ENCODE assay signal across 1 cellular context in the genomic region with DNA sequence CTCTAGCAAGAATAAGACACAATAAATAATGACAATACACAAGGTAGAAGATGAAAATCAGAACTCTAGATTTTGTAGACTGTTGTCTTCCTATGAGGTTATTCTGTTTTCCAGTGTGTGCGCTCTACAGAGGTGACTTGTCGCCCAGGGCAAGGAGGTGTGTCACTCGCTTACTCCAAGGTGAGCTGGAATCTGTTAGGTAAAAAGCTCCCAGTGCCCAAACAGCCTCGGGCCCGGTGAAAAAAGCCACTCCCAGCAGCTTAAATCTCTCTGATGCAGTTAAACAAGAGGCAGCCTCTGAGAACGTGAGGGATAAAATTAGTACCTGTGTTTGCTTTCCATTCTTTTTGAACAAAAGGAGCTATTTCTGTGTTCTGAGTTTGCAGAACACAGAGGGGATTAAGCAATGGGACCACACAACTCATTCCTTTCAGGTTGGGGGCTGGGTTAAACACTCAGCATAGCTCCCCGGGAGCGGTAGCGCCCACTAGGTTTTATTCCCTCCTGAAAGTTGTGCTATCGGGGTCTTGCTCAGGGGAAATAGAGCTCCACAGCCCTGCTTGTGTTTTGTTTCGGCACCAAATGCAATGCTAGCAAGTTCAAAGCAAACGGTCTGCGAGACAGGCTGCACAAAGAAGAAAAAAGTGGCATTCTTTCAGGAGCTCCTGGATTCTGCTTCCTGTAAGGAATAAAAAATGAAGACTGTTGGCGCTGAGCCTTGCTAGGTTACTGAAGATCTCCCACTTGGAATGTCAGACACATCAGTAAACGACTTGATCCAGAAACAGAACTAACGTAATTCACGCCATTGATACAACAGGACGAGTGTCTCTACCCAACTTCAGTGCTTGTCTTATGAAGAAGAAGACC.
TF ChIP-seq lines count a peak whose summit lies in the region.

No MANE protein-coding gene starts in this region.

TF ChIP-seq in HepG2, 621 proteins besides CTCF, POLR2A, EP300 and RAD21 (continued from another document):
- TF ChIP-seq TFDP2 (CRISPR knock-in tag; IDR thresholded peaks at IDR 0.05) (no peak), PHB2 (IDR thresholded peaks at IDR 0.05; ENCODE audit: partially characterized antibody) (no peak), ZNF792 (CRISPR knock-in tag; IDR thresholded peaks at IDR 0.05) (peak; percentile 43; the same call in 1 of the 2 replicates), YEATS2 (CRISPR knock-in tag; IDR thresholded peaks at IDR 0.05; ENCODE audit: borderline replicate concordance) (no peak; the same call in 1 of the 2 replicates), TAF1 (CRISPR knock-in tag; IDR thresholded peaks at IDR 0.05) (no peak), SCMH1 (CRISPR knock-in tag; IDR thresholded peaks at IDR 0.05; ENCODE audit: borderline replicate concordance) (no peak), HNRNPUL1 (IDR thresholded peaks at IDR 0.05; ENCODE audit: low read depth, low read length) (no peak), PAXIP1 (CRISPR knock-in tag; conservative IDR thresholded peaks at IDR 0.05) (0 out of 2 replicates have a peak, but pooled peaks have one; percentile 18), SYNCRIP (IDR thresholded peaks at IDR 0.05; ENCODE audit: insufficient read depth, low read depth, low read length) (no peak), ZNF292 (CRISPR knock-in tag; IDR thresholded peaks at IDR 0.05; ENCODE audit: borderline replicate concordance, low read depth) (no peak), MTERF4 (CRISPR knock-in tag; IDR thresholded peaks at IDR 0.05) (peak; percentile 77; the same call in 1 of the 2 replicates), JUN (CRISPR knock-in tag; IDR thresholded peaks at IDR 0.05) (no peak), ZMAT3 (CRISPR knock-in tag; conservative IDR thresholded peaks at IDR 0.05) (no peak), ZNF232 (CRISPR knock-in tag; IDR thresholded peaks at IDR 0.05; ENCODE audit: borderline replicate concordance) (no peak), KAT7 (CRISPR knock-in tag; IDR thresholded peaks at IDR 0.05; ENCODE audit: borderline replicate concordance) (no peak), ZNF652 (CRISPR knock-in tag; IDR thresholded peaks at IDR 0.05; ENCODE audit: borderline replicate concordance, low read depth) (no peak), FOXP1 (IDR thresholded peaks at IDR 0.05) (no peak), FOXP1 (CRISPR knock-in tag; IDR thresholded peaks at IDR 0.05) (peak; percentile 44; the same call in 1 of the 2 replicates), GFI1 (CRISPR knock-in tag; IDR thresholded peaks at IDR 0.05; ENCODE audit: borderline replicate concordance) (no peak), REXO4 (CRISPR knock-in tag; IDR thresholded peaks at IDR 0.05; ENCODE audit: borderline replicate concordance) (no peak), KLF13 (CRISPR knock-in tag; IDR thresholded peaks at IDR 0.05) (no peak), KMT2B (CRISPR knock-in tag; IDR thresholded peaks at IDR 0.05) (peak; percentile 17; the same call in 1 of the 2 replicates), ZBTB7B (CRISPR knock-in tag; IDR thresholded peaks at IDR 0.05) (peak; percentile 89; the same call in 1 of the 2 replicates), ZNF572 (CRISPR knock-in tag; IDR thresholded peaks at IDR 0.05) (no peak), NBN (conservative IDR thresholded peaks at IDR 0.05) (no peak), ZNF34 (CRISPR knock-in tag; IDR thresholded peaks at IDR 0.05; ENCODE audit: borderline replicate concordance) (no peak), HOMEZ (CRISPR knock-in tag; IDR thresholded peaks at IDR 0.05; ENCODE audit: low read depth) (no peak), ZSCAN9 (CRISPR knock-in tag; IDR thresholded peaks at IDR 0.05; ENCODE audit: borderline replicate concordance) (no peak), NFE2L2 (IDR thresholded peaks at IDR 0.05; ENCODE audit: low read length) (no peak), ETV5 (CRISPR knock-in tag; IDR thresholded peaks at IDR 0.05; ENCODE audit: borderline replicate concordance) (no peak; the same call in 1 of the 2 replicates)
- TF ChIP-seq, protein P1, sequence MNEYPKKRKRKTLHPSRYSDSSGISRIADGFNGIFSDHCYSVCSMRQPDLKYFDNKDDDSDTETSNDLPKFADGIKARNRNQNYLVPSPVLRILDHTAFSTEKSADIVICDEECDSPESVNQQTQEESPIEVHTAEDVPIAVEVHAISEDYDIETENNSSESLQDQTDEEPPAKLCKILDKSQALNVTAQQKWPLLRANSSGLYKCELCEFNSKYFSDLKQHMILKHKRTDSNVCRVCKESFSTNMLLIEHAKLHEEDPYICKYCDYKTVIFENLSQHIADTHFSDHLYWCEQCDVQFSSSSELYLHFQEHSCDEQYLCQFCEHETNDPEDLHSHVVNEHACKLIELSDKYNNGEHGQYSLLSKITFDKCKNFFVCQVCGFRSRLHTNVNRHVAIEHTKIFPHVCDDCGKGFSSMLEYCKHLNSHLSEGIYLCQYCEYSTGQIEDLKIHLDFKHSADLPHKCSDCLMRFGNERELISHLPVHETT (CRISPR knock-in tag; conservative IDR thresholded peaks at IDR 0.05), result peak; percentile 47; the same call in 1 of the 2 replicates
- TF ChIP-seq, protein P2, sequence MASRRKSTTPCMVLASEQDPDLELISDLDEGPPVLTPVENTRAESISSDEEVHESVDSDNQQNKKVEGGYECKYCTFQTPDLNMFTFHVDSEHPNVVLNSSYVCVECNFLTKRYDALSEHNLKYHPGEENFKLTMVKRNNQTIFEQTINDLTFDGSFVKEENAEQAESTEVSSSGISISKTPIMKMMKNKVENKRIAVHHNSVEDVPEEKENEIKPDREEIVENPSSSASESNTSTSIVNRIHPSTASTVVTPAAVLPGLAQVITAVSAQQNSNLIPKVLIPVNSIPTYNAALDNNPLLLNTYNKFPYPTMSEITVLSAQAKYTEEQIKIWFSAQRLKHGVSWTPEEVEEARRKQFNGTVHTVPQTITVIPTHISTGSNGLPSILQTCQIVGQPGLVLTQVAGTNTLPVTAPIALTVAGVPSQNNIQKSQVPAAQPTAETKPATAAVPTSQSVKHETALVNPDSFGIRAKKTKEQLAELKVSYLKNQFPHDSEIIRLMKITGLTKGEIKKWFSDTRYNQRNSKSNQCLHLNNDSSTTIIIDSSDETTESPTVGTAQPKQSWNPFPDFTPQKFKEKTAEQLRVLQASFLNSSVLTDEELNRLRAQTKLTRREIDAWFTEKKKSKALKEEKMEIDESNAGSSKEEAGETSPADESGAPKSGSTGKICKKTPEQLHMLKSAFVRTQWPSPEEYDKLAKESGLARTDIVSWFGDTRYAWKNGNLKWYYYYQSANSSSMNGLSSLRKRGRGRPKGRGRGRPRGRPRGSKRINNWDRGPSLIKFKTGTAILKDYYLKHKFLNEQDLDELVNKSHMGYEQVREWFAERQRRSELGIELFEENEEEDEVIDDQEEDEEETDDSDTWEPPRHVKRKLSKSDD (CRISPR knock-in tag; IDR thresholded peaks at IDR 0.05; ENCODE audit: low read depth), result no peak
- TF ChIP-seq, protein P3, sequence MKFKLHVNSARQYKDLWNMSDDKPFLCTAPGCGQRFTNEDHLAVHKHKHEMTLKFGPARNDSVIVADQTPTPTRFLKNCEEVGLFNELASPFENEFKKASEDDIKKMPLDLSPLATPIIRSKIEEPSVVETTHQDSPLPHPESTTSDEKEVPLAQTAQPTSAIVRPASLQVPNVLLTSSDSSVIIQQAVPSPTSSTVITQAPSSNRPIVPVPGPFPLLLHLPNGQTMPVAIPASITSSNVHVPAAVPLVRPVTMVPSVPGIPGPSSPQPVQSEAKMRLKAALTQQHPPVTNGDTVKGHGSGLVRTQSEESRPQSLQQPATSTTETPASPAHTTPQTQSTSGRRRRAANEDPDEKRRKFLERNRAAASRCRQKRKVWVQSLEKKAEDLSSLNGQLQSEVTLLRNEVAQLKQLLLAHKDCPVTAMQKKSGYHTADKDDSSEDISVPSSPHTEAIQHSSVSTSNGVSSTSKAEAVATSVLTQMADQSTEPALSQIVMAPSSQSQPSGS (CRISPR knock-in tag; IDR thresholded peaks at IDR 0.05), result peak; percentile 49
- TF ChIP-seq, protein P4, sequence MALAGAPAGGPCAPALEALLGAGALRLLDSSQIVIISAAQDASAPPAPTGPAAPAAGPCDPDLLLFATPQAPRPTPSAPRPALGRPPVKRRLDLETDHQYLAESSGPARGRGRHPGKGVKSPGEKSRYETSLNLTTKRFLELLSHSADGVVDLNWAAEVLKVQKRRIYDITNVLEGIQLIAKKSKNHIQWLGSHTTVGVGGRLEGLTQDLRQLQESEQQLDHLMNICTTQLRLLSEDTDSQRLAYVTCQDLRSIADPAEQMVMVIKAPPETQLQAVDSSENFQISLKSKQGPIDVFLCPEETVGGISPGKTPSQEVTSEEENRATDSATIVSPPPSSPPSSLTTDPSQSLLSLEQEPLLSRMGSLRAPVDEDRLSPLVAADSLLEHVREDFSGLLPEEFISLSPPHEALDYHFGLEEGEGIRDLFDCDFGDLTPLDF (CRISPR knock-in tag; IDR thresholded peaks at IDR 0.05), result 0 out of 2 replicates have a peak, but pooled peaks have one; percentile 26
- TF ChIP-seq, protein P5, sequence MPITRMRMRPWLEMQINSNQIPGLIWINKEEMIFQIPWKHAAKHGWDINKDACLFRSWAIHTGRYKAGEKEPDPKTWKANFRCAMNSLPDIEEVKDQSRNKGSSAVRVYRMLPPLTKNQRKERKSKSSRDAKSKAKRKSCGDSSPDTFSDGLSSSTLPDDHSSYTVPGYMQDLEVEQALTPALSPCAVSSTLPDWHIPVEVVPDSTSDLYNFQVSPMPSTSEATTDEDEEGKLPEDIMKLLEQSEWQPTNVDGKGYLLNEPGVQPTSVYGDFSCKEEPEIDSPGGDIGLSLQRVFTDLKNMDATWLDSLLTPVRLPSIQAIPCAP (CRISPR knock-in tag; IDR thresholded peaks at IDR 0.05; ENCODE audit: low read depth), result no peak
